In genomic region chr5:137498736-137499505, GRCh38 we compare ENCODE assay signal across 8 cellular contexts. TPM values are rescaled to one million over a fixed set of nuclear protein-coding genes. Genes with fewer than 3 reads are reported as not detected.
DNase-seq lines count a peak whose midpoint lies in the region; ATAC-seq, FAIRE-seq and TF ChIP-seq lines count a peak whose summit lies in the region.

TSS of gene SPOCK1 (minus strand) at chr5:137499326.

- H3K4ac ChIP-seq in mesendoderm (ENCODE audit: low read depth, low read length) = no peak within 1 kb of the TSS

- no peak within 1 kb of the TSS for H3K18ac ChIP-seq in mesendoderm (ENCODE audit: low read length)

- CTCF ChIA-PET in endothelial cell of umbilical vein (lab: Charles Lee) = interaction anchor here (0.7 to 9.6 kb wide), 14 partner anchors 8 to 696 kb away, joined by 3 to 173 read pairs (median 4); no protein-coding TSS in a partner anchor

- H3K27me3 ChIP-seq in endothelial cell of umbilical vein (ENCODE audit: control insufficient read depth in 2 of 2, insufficient read depth in 2 of 2, low read length in 2 of 2) (peaks cover 10 to 13% of the 10 kb centered on the region in 2 experiments), mesendoderm (ENCODE audit: insufficient read depth, low read length, poor library complexity) (peaks cover 12% of the 10 kb centered on the region)

- H3K9me1 ChIP-seq in endothelial cell of umbilical vein (replicated peaks; ENCODE audit: control insufficient read depth, extremely low read depth, insufficient read depth, low read length) = no peaks in the 10 kb centered on the region

- no CpG with 5 or more reads among the region's 78 CpGs for whole genome bisulfite sequencing in mesendoderm (ENCODE audit: extremely low coverage, insufficient coverage, low lambda C conversion rate)

- no peak within 1 kb of the TSS for H2BK15ac ChIP-seq in mesendoderm (replicated peaks; ENCODE audit: low read depth)

- no peak within 1 kb of the TSS for H2BK5ac ChIP-seq in mesendoderm (ENCODE audit: low read length)

- H4K20me1 ChIP-seq in endothelial cell of umbilical vein (replicated peaks; ENCODE audit: control insufficient read depth, extremely low read depth, insufficient read depth, low read length) = no peaks in the 10 kb centered on the region

- H3K4me1 ChIP-seq in endothelial cell of umbilical vein (ENCODE audit: control insufficient read depth, extremely low read depth, insufficient read depth, low read length) (peaks cover 20% of the 10 kb centered on the region), mesendoderm (ENCODE audit: control insufficient read depth, low read depth, low read length) (no peaks in the 10 kb centered on the region)

- H3K56ac ChIP-seq in mesendoderm (ENCODE audit: low read length) = peak within 1 kb of the TSS; percentile 25

- POLR2A ChIA-PET in endothelial cell of umbilical vein (lab: Charles Lee) = no interaction called here

- no peaks in the 10 kb centered on the region for H3K36me3 ChIP-seq in endothelial cell of umbilical vein (ENCODE audit: control insufficient read depth in 2 of 2, extremely low read depth in 1 of 2, insufficient read depth in 2 of 2, low read length in 2 of 2)
- H3K36me3 ChIP-seq in mesendoderm (ENCODE audit: control insufficient read depth, insufficient read depth, low read length) = no peaks in the 10 kb centered on the region

- peak; percentile 70 for TF ChIP-seq POLR2A in endothelial cell of umbilical vein (IDR thresholded peaks at IDR 0.05; ENCODE audit: low read depth, low read length)

- peak within 1 kb of the TSS; percentile 91 for H3K4me2 ChIP-seq in endothelial cell of umbilical vein (ENCODE audit: insufficient read depth, low read length)
- peak within 1 kb of the TSS; percentile 81 for H3K4me2 ChIP-seq in mesendoderm (ENCODE audit: low read length)

- TSS peak; percentile 12 for BruUV-seq in endothelial cell of umbilical vein (replicated peaks; lab: Mats Ljungman, UMichigan)

- H3K79me2 ChIP-seq in endothelial cell of umbilical vein (ENCODE audit: control insufficient read depth, insufficient read depth, low read length) = peaks cover 51% of the 10 kb centered on the region
- no peaks in the 10 kb centered on the region for H3K79me2 ChIP-seq in mesendoderm (ENCODE audit: control insufficient read depth, insufficient read depth, low read length)

- DNase-seq in AG10803 (ENCODE audit: low read depth) (peak; percentile 74), NCI-H510A (lab: John Stamatoyannopoulos, UW) (peak; percentile 35), endothelial cell of umbilical vein (ENCODE audit: low read depth, low spot score) (peak; percentile 81), mesendoderm (peak; percentile 83)
- peak; percentile 6 to 26 for DNase-seq in activated CD8-positive, alpha-beta memory T cell treated with anti-CD3 and anti-CD28 coated beads for 1 hour (ENCODE audit: extremely low read depth in 1 of 2, low read depth in 1 of 2)
- DNase-seq in stimulated activated CD8-positive, alpha-beta memory T cell treated with anti-CD3 and anti-CD28 coated beads, Interleukin-15, amount 100 ng/mL, for 48 hours (ENCODE audit: low read depth in 2 of 2) = peak; percentile 47 to 55

- peak; percentile 45 for TF ChIP-seq CTCF in AG10803 (conservative IDR thresholded peaks at IDR 0.05; ENCODE audit: low read length)
- TF ChIP-seq CTCF in endothelial cell of umbilical vein (IDR thresholded peaks at IDR 0.05; ENCODE audit: extremely low read depth in 1 of 2, insufficient read depth in 1 of 2, low read depth in 1 of 2, low read length in 2 of 2) = peak; percentile 62 to 81

- H3K27ac ChIP-seq in endothelial cell of umbilical vein (ENCODE audit: insufficient read depth, low read depth, low read length) (peak within 1 kb of the TSS; percentile 39), mesendoderm (ENCODE audit: low read depth, low read length) (no peak within 1 kb of the TSS)

- no peak within 1 kb of the TSS for H4K8ac ChIP-seq in mesendoderm (ENCODE audit: low read depth, low read length)

- H2BK120ac ChIP-seq in mesendoderm (ENCODE audit: low read depth, low read length) = no peak within 1 kb of the TSS

- peak within 1 kb of the TSS; percentile 55 for H3K9ac ChIP-seq in endothelial cell of umbilical vein (replicated peaks; ENCODE audit: extremely low read depth, insufficient read depth, low read length)
- peak within 1 kb of the TSS; percentile 22 for H3K9ac ChIP-seq in mesendoderm (ENCODE audit: low read length)

- intact Hi-C loops in endothelial cell of umbilical vein (cut with micrococcal nuclease) = loop anchor here (1.0 to 5.0 kb wide), 8 partner anchors 12 to 1250 kb away; no protein-coding TSS in a partner anchor

- H3K4me3 ChIP-seq in AG10803 (ENCODE audit: low read length) (peak within 1 kb of the TSS; percentile 79), endothelial cell of umbilical vein (replicated peaks in 1 of 3; ENCODE audit: insufficient read depth in 1 of 3, low read depth in 1 of 3, low read length in 3 of 3) (peak within 1 kb of the TSS; percentile 54 to 93 (median 56)), mesendoderm (ENCODE audit: low read length) (peak within 1 kb of the TSS; percentile 30)

- H2AK5ac ChIP-seq in mesendoderm (ENCODE audit: low read length) = no peak within 1 kb of the TSS

- H3K23ac ChIP-seq in mesendoderm (ENCODE audit: low read length) = no peak within 1 kb of the TSS

- no peaks in the 10 kb centered on the region for H3K9me3 ChIP-seq in endothelial cell of umbilical vein (replicated peaks; ENCODE audit: control insufficient read depth, insufficient read depth, low read length)

- H3K79me1 ChIP-seq in mesendoderm (ENCODE audit: low read length) = no peaks in the 10 kb centered on the region

- peak; percentile 85 for ATAC-seq in GM18861 (IDR thresholded peaks at IDR 0.05; ENCODE audit: unreplicated experiment)
- peak; percentile 94 for ATAC-seq in HG03095 (IDR thresholded peaks at IDR 0.05; ENCODE audit: unreplicated experiment)

- FAIRE-seq in endothelial cell of umbilical vein (lab: Jason Lieb, UNC) = peak; percentile 77

- peak within 1 kb of the TSS; percentile 74 for H2AFZ ChIP-seq in endothelial cell of umbilical vein (ENCODE audit: low read depth, low read length)

- H4K5ac ChIP-seq in mesendoderm (ENCODE audit: low read length) = no peak within 1 kb of the TSS

- dilution Hi-C loops in endothelial cell of umbilical vein (cut with MboI; ENCODE audit: extremely low pct_ligation_motif_present, low sequenced_read_pairs) = no loop called here

TF ChIP-seq in endothelial cell of umbilical vein, 7 proteins besides CTCF, POLR2A, EP300 and RAD21:
- no peak for TF ChIP-seq FOS (IDR thresholded peaks at IDR 0.05; ENCODE audit: borderline replicate concordance, insufficient read depth, low read length)
- no peak for TF ChIP-seq JUN (IDR thresholded peaks at IDR 0.05; ENCODE audit: borderline replicate concordance, insufficient read depth, insufficient read length, low read depth)
- peak; percentile 88 for TF ChIP-seq POLR2AphosphoS5 (IDR thresholded peaks at IDR 0.05; ENCODE audit: insufficient read depth, low read depth, low read length)
- no peak for TF ChIP-seq EZH2 (IDR thresholded peaks at IDR 0.05; ENCODE audit: borderline replicate concordance, low read depth, low read length, severe bottlenecking)
- no peak for TF ChIP-seq MYC (IDR thresholded peaks at IDR 0.05; ENCODE audit: low read depth, low read length)
TF ChIP-seq in endothelial cell of umbilical vein: peak in this region for 1.

RNA-seq across cellular contexts. Expression of gene SPOCK1, which starts in this region (rescaled TPM):
- total RNA-seq in endothelial cell of umbilical vein = 280 and 404 TPM in 2 replicates
- 123 and 144 TPM in 2 replicates for polyA plus RNA-seq in endothelial cell of umbilical vein
- 184 and 186 TPM in 2 replicates for polyA plus RNA-seq in endothelial cell of umbilical vein (2011; cell fraction: cytosol; rRNA removed)
- 92.9 and 146 TPM in 2 replicates for polyA plus RNA-seq in endothelial cell of umbilical vein (2011; cell fraction: nucleus; rRNA removed)
- 501 and 503 TPM in 2 replicates for polyA plus RNA-seq in endothelial cell of umbilical vein (2012)
- 379 and 461 TPM in 2 replicates for polyA minus RNA-seq in endothelial cell of umbilical vein
- polyA minus RNA-seq in endothelial cell of umbilical vein (2011; cell fraction: cytosol; rRNA and poly(A)+ RNA removed) = 6.2 TPM
- polyA minus RNA-seq in endothelial cell of umbilical vein (2011; cell fraction: nucleus; rRNA and poly(A)+ RNA removed) = 158 and 185 TPM in 2 replicates
- polyA plus RNA-seq in mesendoderm (2013, experiment 1 of 2) = 3.8 TPM
- 3.8 TPM for polyA plus RNA-seq in mesendoderm (2013, experiment 2 of 2)

Comparison
In these comparisons a context has a peak if more than half of its experiments do, and no peak if none do; other contexts are left out.
1. DNase-seq: peak in every context shown above with its lines; median percentile 83 in mesendoderm; 81 in endothelial cell of umbilical vein; 74 in AG10803; 51 in stimulated activated CD8-positive, alpha-beta memory T cell treated with anti-CD3 and anti-CD28 coated beads, Interleukin-15, amount 100 ng/mL, for 48 hours; 35 in NCI-H510A; 16 in activated CD8-positive, alpha-beta memory T cell treated with anti-CD3 and anti-CD28 coated beads for 1 hour.